Comparison of ENCODE assay signal across 1 cellular context in the genomic region with DNA sequence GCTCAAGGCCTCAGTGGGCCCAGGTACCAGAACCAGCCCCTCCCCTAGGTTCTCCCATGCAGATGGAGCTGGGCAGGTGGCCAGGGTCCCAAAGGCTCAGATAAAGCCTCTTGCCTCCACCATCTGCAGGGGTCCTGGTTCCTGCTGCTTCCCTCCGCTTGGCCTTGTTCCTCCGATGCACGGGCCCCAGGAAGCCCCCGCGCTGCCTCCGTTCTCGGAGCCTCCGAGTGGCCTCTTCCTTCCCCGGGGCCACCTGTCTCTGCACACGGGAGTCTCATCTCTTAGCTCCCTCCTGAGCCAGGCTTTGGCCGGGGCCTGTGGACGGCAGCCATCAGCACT.
TF ChIP-seq lines count a peak whose summit lies in the region.

No MANE protein-coding gene starts in this region.

TF ChIP-seq in IMR-90, 13 proteins besides CTCF, POLR2A, EP300 and RAD21:
- TF ChIP-seq, protein P1, sequence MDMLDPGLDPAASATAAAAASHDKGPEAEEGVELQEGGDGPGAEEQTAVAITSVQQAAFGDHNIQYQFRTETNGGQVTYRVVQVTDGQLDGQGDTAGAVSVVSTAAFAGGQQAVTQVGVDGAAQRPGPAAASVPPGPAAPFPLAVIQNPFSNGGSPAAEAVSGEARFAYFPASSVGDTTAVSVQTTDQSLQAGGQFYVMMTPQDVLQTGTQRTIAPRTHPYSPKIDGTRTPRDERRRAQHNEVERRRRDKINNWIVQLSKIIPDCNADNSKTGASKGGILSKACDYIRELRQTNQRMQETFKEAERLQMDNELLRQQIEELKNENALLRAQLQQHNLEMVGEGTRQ (IDR thresholded peaks at IDR 0.05; ENCODE audit: low read depth, low read length): no peak
- TF ChIP-seq FOS (IDR thresholded peaks at IDR 0.05; ENCODE audit: low read depth, low read length): no peak
- TF ChIP-seq BHLHE40 (IDR thresholded peaks at IDR 0.05; ENCODE audit: low read depth, low read length): no peak
- TF ChIP-seq SMC3 (IDR thresholded peaks at IDR 0.05; ENCODE audit: low read depth, low read length): no peak
- TF ChIP-seq RCOR1 (IDR thresholded peaks at IDR 0.05; ENCODE audit: insufficient replicate concordance, low read length): no peak
- TF ChIP-seq CEBPB (IDR thresholded peaks at IDR 0.05; ENCODE audit: low read depth, low read length): no peak
- TF ChIP-seq MAZ (IDR thresholded peaks at IDR 0.05; ENCODE audit: borderline replicate concordance, low read depth, low read length): no peak
- TF ChIP-seq, protein P2, sequence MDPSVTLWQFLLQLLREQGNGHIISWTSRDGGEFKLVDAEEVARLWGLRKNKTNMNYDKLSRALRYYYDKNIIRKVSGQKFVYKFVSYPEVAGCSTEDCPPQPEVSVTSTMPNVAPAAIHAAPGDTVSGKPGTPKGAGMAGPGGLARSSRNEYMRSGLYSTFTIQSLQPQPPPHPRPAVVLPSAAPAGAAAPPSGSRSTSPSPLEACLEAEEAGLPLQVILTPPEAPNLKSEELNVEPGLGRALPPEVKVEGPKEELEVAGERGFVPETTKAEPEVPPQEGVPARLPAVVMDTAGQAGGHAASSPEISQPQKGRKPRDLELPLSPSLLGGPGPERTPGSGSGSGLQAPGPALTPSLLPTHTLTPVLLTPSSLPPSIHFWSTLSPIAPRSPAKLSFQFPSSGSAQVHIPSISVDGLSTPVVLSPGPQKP (IDR thresholded peaks at IDR 0.05; ENCODE audit: borderline replicate concordance, low read depth, low read length): no peak
- no peak for TF ChIP-seq RFX5 (IDR thresholded peaks at IDR 0.05; ENCODE audit: low read depth, low read length)
- no peak for TF ChIP-seq MXI1 (IDR thresholded peaks at IDR 0.05; ENCODE audit: borderline replicate concordance, low read depth, low read length)
- no peak for TF ChIP-seq MAFK (IDR thresholded peaks at IDR 0.05; ENCODE audit: low read depth, low read length)
- no peak for TF ChIP-seq CHD1 (IDR thresholded peaks at IDR 0.05; ENCODE audit: low read depth, low read length)
- TF ChIP-seq NFE2L2 (IDR thresholded peaks at IDR 0.05; ENCODE audit: low read depth, low read length): no peak
